In genomic region chrX:71990518-71990917, GRCh38 we compare ENCODE assay signal across 20 cellular contexts.
"Had no signal": no experiment of that assay in that cellular context is flagged by ENCODE, and none has a peak within 500 bp of the region (broad histone marks: within the 10 kb centered on the region; RNA-seq: fewer than 3 reads in every experiment).

No MANE protein-coding gene starts in this region.

- DNase-seq: activated CD4-positive, CD25-positive, alpha-beta regulatory T cell treated with anti-CD3 and anti-CD28 coated beads, Interleukin-2, amount 50 U/mL, for 72 hours; activated CD8-positive, alpha-beta memory T cell treated with anti-CD3 and anti-CD28 coated beads for 24 hours; activated CD8-positive, alpha-beta memory T cell treated with anti-CD3 and anti-CD28 coated beads, Interleukin-2, amount 50 U/mL, for 48 hours; activated effector memory CD4-positive, alpha-beta T cell treated with Interleukin-2 at 50 U/mL for 16 hours; activated naive CD4-positive, alpha-beta T cell treated with anti-CD3 and anti-CD28 coated beads, Interleukin-2, amount 10 ng/mL, durations not matched to agents 7 days and 5 days; activated naive CD8-positive, alpha-beta T cell treated with anti-CD3 and anti-CD28 coated beads, Interleukin-2, amount 50 U/mL, for 24 hours; activated T-cell treated with anti-CD3 and anti-CD28 coated beads, Interleukin-2, amount 50 U/mL, for 48 hours; effector memory CD4-positive, alpha-beta T cell; left lung; mucosa of descending colon; naive thymus-derived CD4-positive, alpha-beta T cell; posterior cingulate gyrus; retina; stimulated activated naive CD4-positive, alpha-beta T cell; SW 1271; T-helper 2 cell; thyroid gland had no signal

- FAIRE-seq: frontal cortex, urothelium cell line had no signal

- H3K27ac Mint-ChIP-seq: activated naive CD8-positive, alpha-beta T cell treated with anti-CD3 and anti-CD28 coated beads, Interleukin-2, amount 50 U/mL, for 24 hours had no signal

- ATAC-seq: activated naive CD8-positive, alpha-beta T cell treated with anti-CD3 and anti-CD28 coated beads, Interleukin-2, amount 50 U/mL, for 24 hours; mucosa of descending colon; naive thymus-derived CD4-positive, alpha-beta T cell had no signal

- H3K36me3 ChIP-seq: left lung, thyroid gland had no signal

- H3K27me3 ChIP-seq: left lung, thyroid gland had no signal

- H3K27ac ChIP-seq: left lung, thyroid gland, VCaP had no signal

- H3K4me3 ChIP-seq: left lung, mucosa of descending colon, thyroid gland had no signal

- H3K4me3 Mint-ChIP-seq: activated naive CD4-positive, alpha-beta T cell treated with anti-CD3 and anti-CD28 coated beads, Interleukin-2, amount 10 ng/mL, durations not matched to agents 7 days and 5 days; activated naive CD8-positive, alpha-beta T cell treated with anti-CD3 and anti-CD28 coated beads, Interleukin-2, amount 50 U/mL, for 24 hours; naive thymus-derived CD4-positive, alpha-beta T cell had no signal

- H3K9me3 Mint-ChIP-seq: activated naive CD4-positive, alpha-beta T cell treated with anti-CD3 and anti-CD28 coated beads, Interleukin-2, amount 10 ng/mL, durations not matched to agents 7 days and 5 days; activated naive CD8-positive, alpha-beta T cell treated with anti-CD3 and anti-CD28 coated beads, Interleukin-2, amount 50 U/mL, for 24 hours; naive thymus-derived CD4-positive, alpha-beta T cell had no signal

- H3K4me1 ChIP-seq: left lung had no signal

- H3K9me3 ChIP-seq: left lung, mucosa of descending colon, thyroid gland had no signal

- H3K36me3 Mint-ChIP-seq: activated naive CD4-positive, alpha-beta T cell treated with anti-CD3 and anti-CD28 coated beads, Interleukin-2, amount 10 ng/mL, durations not matched to agents 7 days and 5 days; naive thymus-derived CD4-positive, alpha-beta T cell had no signal
